In the genomic region with DNA sequence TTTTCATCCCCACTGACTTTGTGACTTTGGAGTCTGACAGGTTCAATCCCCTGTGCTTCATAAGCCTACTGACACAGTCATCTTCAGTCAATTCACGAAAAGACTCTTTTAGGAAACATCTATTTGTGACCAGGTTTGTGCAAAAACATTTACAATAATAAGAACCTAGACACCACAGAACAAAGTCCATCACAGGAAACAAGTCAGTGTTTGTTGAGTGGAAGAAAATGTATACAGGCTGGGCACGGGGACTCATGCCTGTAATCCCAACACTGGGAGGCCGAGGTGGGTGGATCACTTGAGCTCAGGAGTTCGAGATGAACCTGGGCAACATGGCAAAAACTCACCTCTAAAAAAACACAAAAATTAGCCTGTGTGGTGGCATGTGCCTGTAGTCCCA, we compare ENCODE assay signal across 1 cellular context.
TF ChIP-seq lines count a peak whose summit lies in the region.

No MANE protein-coding gene starts in this region.

TF ChIP-seq in HepG2, 621 proteins besides CTCF, POLR2A, EP300 and RAD21 (continued from another document and continues in another):
- TF ChIP-seq, protein P1, sequence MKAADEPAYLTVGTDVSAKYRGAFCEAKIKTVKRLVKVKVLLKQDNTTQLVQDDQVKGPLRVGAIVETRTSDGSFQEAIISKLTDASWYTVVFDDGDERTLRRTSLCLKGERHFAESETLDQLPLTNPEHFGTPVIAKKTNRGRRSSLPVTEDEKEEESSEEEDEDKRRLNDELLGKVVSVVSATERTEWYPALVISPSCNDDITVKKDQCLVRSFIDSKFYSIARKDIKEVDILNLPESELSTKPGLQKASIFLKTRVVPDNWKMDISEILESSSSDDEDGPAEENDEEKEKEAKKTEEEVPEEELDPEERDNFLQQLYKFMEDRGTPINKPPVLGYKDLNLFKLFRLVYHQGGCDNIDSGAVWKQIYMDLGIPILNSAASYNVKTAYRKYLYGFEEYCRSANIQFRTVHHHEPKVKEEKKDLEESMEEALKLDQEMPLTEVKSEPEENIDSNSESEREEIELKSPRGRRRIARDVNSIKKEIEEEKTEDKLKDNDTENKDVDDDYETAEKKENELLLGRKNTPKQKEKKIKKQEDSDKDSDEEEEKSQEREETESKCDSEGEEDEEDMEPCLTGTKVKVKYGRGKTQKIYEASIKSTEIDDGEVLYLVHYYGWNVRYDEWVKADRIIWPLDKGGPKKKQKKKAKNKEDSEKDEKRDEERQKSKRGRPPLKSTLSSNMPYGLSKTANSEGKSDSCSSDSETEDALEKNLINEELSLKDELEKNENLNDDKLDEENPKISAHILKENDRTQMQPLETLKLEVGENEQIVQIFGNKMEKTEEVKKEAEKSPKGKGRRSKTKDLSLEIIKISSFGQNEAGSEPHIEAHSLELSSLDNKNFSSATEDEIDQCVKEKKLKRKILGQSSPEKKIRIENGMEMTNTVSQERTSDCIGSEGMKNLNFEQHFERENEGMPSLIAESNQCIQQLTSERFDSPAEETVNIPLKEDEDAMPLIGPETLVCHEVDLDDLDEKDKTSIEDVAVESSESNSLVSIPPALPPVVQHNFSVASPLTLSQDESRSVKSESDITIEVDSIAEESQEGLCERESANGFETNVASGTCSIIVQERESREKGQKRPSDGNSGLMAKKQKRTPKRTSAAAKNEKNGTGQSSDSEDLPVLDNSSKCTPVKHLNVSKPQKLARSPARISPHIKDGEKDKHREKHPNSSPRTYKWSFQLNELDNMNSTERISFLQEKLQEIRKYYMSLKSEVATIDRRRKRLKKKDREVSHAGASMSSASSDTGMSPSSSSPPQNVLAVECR (CRISPR knock-in tag; IDR thresholded peaks at IDR 0.05; ENCODE audit: borderline replicate concordance), result no peak; the same call in 1 of the 2 replicates
- TF ChIP-seq ZNF354B (CRISPR knock-in tag; IDR thresholded peaks at IDR 0.05) (no peak), ZNF816 (CRISPR knock-in tag; IDR thresholded peaks at IDR 0.05; ENCODE audit: borderline replicate concordance) (no peak), ZNF572 (CRISPR knock-in tag; IDR thresholded peaks at IDR 0.05) (no peak), MAFF (IDR thresholded peaks at IDR 0.05; ENCODE audit: low read depth, low read length) (no peak), ZNF180 (CRISPR knock-in tag; IDR thresholded peaks at IDR 0.05; ENCODE audit: borderline replicate concordance, low read depth) (no peak), ZNF775 (CRISPR knock-in tag; IDR thresholded peaks at IDR 0.05; ENCODE audit: borderline replicate concordance) (no peak), SAFB2 (CRISPR knock-in tag; IDR thresholded peaks at IDR 0.05; ENCODE audit: borderline replicate concordance, low read depth) (no peak), GZF1 (CRISPR knock-in tag; IDR thresholded peaks at IDR 0.05) (no peak), HNF4A (CRISPR knock-in tag; IDR thresholded peaks at IDR 0.05) (peak; percentile 84), MYC (CRISPR knock-in tag; IDR thresholded peaks at IDR 0.05; ENCODE audit: borderline replicate concordance) (no peak), CCAR2 (optimal IDR thresholded peaks at IDR 0.05; ENCODE audit: low read depth, low read length) (no peak), ZMYM2 (CRISPR knock-in tag; IDR thresholded peaks at IDR 0.05) (no peak), ZNF282 (IDR thresholded peaks at IDR 0.05; ENCODE audit: partially characterized antibody) (no peak), HNF4G (IDR thresholded peaks at IDR 0.05; ENCODE audit: borderline replicate concordance, low read depth, low read length) (peak; percentile 41; the same call in 1 of the 2 replicates), HNF4G (CRISPR knock-in tag; IDR thresholded peaks at IDR 0.05; ENCODE audit: borderline replicate concordance, low read depth) (peak; percentile 67; the same call in 1 of the 2 replicates), MAZ (IDR thresholded peaks at IDR 0.05; ENCODE audit: borderline replicate concordance, low read depth, low read length) (no peak), MAZ (CRISPR knock-in tag; IDR thresholded peaks at IDR 0.05; ENCODE audit: low read depth) (no peak), ZFP37 (CRISPR knock-in tag; IDR thresholded peaks at IDR 0.05; ENCODE audit: borderline replicate concordance) (no peak), ZNF850 (CRISPR knock-in tag; conservative IDR thresholded peaks at IDR 0.05) (no peak), ZNF30 (CRISPR knock-in tag; IDR thresholded peaks at IDR 0.05) (no peak), ZNF841 (CRISPR knock-in tag; IDR thresholded peaks at IDR 0.05; ENCODE audit: borderline replicate concordance) (no peak), THAP11 (CRISPR knock-in tag; IDR thresholded peaks at IDR 0.05) (no peak), JUNB (CRISPR knock-in tag; IDR thresholded peaks at IDR 0.05; ENCODE audit: borderline replicate concordance) (no peak), POGZ (CRISPR knock-in tag; IDR thresholded peaks at IDR 0.05) (peak; percentile 73), ZNF484 (CRISPR knock-in tag; IDR thresholded peaks at IDR 0.05; ENCODE audit: borderline replicate concordance, low read depth) (no peak), GPN1 (CRISPR knock-in tag; IDR thresholded peaks at IDR 0.05; ENCODE audit: borderline replicate concordance) (no peak), ZFX (CRISPR knock-in tag; IDR thresholded peaks at IDR 0.05; ENCODE audit: low read depth) (no peak), SRF (IDR thresholded peaks at IDR 0.05; ENCODE audit: low read depth, low read length) (no peak), ZNF292 (CRISPR knock-in tag; IDR thresholded peaks at IDR 0.05; ENCODE audit: borderline replicate concordance, low read depth) (peak; percentile 32; the same call in 1 of the 2 replicates), ZNF598 (CRISPR knock-in tag; IDR thresholded peaks at IDR 0.05; ENCODE audit: borderline replicate concordance) (no peak), AGO1 (IDR thresholded peaks at IDR 0.05; ENCODE audit: low read depth, low read length, poor library complexity, severe bottlenecking) (no peak), NFE2L1 (CRISPR knock-in tag; IDR thresholded peaks at IDR 0.05; ENCODE audit: borderline replicate concordance) (no peak), AGO2 (optimal IDR thresholded peaks at IDR 0.05; ENCODE audit: low read depth, low read length) (no peak), ZZZ3 (CRISPR knock-in tag; IDR thresholded peaks at IDR 0.05; ENCODE audit: borderline replicate concordance) (no peak), ZNF33B (CRISPR knock-in tag; IDR thresholded peaks at IDR 0.05) (no peak), PHF20 (CRISPR knock-in tag; IDR thresholded peaks at IDR 0.05) (no peak), KDM6A (CRISPR knock-in tag; IDR thresholded peaks at IDR 0.05; ENCODE audit: low read depth) (0 out of 2 replicates have a peak, but pooled peaks have one; percentile 22), ZNF772 (CRISPR knock-in tag; IDR thresholded peaks at IDR 0.05) (no peak), SRY (CRISPR knock-in tag; IDR thresholded peaks at IDR 0.05) (no peak), ZNF549 (CRISPR knock-in tag; IDR thresholded peaks at IDR 0.05) (no peak), ATRX (CRISPR knock-in tag; IDR thresholded peaks at IDR 0.05; ENCODE audit: borderline replicate concordance) (no peak), YEATS2 (CRISPR knock-in tag; IDR thresholded peaks at IDR 0.05; ENCODE audit: borderline replicate concordance) (no peak), PPARG (CRISPR knock-in tag; conservative IDR thresholded peaks at IDR 0.05) (0 out of 2 replicates have a peak, but pooled peaks have one; percentile 18), ZNF274 (CRISPR knock-in tag; IDR thresholded peaks at IDR 0.05) (no peak), ZNF235 (CRISPR knock-in tag; IDR thresholded peaks at IDR 0.05; ENCODE audit: borderline replicate concordance) (no peak), ZNF138 (CRISPR knock-in tag; IDR thresholded peaks at IDR 0.05; ENCODE audit: low read depth) (no peak), RORA (CRISPR knock-in tag; IDR thresholded peaks at IDR 0.05) (no peak), ZNF792 (CRISPR knock-in tag; IDR thresholded peaks at IDR 0.05) (no peak), NPAS2 (CRISPR knock-in tag; IDR thresholded peaks at IDR 0.05; ENCODE audit: borderline replicate concordance) (no peak), ZNF160 (CRISPR knock-in tag; IDR thresholded peaks at IDR 0.05) (no peak)
- TF ChIP-seq, protein P2, sequence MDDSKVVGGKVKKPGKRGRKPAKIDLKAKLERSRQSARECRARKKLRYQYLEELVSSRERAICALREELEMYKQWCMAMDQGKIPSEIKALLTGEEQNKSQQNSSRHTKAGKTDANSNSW (CRISPR knock-in tag; IDR thresholded peaks at IDR 0.05; ENCODE audit: borderline replicate concordance), result no peak
- TF ChIP-seq, protein P3, sequence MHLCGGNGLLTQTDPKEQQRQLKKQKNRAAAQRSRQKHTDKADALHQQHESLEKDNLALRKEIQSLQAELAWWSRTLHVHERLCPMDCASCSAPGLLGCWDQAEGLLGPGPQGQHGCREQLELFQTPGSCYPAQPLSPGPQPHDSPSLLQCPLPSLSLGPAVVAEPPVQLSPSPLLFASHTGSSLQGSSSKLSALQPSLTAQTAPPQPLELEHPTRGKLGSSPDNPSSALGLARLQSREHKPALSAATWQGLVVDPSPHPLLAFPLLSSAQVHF (CRISPR knock-in tag; IDR thresholded peaks at IDR 0.05), result no peak
- TF ChIP-seq, protein P4, sequence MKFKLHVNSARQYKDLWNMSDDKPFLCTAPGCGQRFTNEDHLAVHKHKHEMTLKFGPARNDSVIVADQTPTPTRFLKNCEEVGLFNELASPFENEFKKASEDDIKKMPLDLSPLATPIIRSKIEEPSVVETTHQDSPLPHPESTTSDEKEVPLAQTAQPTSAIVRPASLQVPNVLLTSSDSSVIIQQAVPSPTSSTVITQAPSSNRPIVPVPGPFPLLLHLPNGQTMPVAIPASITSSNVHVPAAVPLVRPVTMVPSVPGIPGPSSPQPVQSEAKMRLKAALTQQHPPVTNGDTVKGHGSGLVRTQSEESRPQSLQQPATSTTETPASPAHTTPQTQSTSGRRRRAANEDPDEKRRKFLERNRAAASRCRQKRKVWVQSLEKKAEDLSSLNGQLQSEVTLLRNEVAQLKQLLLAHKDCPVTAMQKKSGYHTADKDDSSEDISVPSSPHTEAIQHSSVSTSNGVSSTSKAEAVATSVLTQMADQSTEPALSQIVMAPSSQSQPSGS (CRISPR knock-in tag; IDR thresholded peaks at IDR 0.05), result 0 out of 2 replicates have a peak, but pooled peaks have one; percentile 23
- TF ChIP-seq, protein P5, sequence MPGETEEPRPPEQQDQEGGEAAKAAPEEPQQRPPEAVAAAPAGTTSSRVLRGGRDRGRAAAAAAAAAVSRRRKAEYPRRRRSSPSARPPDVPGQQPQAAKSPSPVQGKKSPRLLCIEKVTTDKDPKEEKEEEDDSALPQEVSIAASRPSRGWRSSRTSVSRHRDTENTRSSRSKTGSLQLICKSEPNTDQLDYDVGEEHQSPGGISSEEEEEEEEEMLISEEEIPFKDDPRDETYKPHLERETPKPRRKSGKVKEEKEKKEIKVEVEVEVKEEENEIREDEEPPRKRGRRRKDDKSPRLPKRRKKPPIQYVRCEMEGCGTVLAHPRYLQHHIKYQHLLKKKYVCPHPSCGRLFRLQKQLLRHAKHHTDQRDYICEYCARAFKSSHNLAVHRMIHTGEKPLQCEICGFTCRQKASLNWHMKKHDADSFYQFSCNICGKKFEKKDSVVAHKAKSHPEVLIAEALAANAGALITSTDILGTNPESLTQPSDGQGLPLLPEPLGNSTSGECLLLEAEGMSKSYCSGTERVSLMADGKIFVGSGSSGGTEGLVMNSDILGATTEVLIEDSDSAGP (CRISPR knock-in tag; IDR thresholded peaks at IDR 0.05; ENCODE audit: borderline replicate concordance), result no peak
- TF ChIP-seq, protein P6, sequence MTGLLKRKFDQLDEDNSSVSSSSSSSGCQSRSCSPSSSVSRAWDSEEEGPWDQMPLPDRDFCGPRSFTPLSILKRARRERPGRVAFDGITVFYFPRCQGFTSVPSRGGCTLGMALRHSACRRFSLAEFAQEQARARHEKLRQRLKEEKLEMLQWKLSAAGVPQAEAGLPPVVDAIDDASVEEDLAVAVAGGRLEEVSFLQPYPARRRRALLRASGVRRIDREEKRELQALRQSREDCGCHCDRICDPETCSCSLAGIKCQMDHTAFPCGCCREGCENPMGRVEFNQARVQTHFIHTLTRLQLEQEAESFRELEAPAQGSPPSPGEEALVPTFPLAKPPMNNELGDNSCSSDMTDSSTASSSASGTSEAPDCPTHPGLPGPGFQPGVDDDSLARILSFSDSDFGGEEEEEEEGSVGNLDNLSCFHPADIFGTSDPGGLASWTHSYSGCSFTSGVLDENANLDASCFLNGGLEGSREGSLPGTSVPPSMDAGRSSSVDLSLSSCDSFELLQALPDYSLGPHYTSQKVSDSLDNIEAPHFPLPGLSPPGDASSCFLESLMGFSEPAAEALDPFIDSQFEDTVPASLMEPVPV (CRISPR knock-in tag; IDR thresholded peaks at IDR 0.05), result no peak
- TF ChIP-seq, protein P7, sequence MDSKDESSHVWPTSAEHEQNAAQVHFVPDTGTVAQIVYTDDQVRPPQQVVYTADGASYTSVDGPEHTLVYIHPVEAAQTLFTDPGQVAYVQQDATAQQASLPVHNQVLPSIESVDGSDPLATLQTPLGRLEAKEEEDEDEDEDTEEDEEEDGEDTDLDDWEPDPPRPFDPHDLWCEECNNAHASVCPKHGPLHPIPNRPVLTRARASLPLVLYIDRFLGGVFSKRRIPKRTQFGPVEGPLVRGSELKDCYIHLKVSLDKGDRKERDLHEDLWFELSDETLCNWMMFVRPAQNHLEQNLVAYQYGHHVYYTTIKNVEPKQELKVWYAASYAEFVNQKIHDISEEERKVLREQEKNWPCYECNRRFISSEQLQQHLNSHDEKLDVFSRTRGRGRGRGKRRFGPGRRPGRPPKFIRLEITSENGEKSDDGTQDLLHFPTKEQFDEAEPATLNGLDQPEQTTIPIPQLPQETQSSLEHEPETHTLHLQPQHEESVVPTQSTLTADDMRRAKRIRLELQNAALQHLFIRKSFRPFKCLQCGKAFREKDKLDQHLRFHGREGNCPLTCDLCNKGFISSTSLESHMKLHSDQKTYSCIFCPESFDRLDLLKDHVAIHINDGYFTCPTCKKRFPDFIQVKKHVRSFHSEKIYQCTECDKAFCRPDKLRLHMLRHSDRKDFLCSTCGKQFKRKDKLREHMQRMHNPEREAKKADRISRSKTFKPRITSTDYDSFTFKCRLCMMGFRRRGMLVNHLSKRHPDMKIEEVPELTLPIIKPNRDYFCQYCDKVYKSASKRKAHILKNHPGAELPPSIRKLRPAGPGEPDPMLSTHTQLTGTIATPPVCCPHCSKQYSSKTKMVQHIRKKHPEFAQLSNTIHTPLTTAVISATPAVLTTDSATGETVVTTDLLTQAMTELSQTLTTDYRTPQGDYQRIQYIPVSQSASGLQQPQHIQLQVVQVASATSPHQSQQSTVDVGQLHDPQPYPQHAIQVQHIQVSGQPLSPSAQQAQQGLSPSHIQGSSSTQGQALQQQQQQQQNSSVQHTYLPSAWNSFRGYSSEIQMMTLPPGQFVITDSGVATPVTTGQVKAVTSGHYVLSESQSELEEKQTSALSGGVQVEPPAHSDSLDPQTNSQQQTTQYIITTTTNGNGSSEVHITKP (CRISPR knock-in tag; IDR thresholded peaks at IDR 0.05; ENCODE audit: low read depth), result no peak
- TF ChIP-seq, protein P8, sequence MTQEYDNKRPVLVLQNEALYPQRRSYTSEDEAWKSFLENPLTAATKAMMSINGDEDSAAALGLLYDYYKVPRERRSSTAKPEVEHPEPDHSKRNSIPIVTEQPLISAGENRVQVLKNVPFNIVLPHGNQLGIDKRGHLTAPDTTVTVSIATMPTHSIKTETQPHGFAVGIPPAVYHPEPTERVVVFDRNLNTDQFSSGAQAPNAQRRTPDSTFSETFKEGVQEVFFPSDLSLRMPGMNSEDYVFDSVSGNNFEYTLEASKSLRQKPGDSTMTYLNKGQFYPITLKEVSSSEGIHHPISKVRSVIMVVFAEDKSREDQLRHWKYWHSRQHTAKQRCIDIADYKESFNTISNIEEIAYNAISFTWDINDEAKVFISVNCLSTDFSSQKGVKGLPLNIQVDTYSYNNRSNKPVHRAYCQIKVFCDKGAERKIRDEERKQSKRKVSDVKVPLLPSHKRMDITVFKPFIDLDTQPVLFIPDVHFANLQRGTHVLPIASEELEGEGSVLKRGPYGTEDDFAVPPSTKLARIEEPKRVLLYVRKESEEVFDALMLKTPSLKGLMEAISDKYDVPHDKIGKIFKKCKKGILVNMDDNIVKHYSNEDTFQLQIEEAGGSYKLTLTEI (CRISPR knock-in tag; conservative IDR thresholded peaks at IDR 0.05), result no peak
